ENCODE assay signal across 14 cellular contexts in genomic region chr1:2535455-2535854, GRCh38. TPM values are rescaled to one million over a fixed set of nuclear protein-coding genes. Genes with fewer than 3 reads are reported as not detected.
"Had no signal": no experiment of that assay in that cellular context is flagged by ENCODE, and none has a peak within 500 bp of the region (broad histone marks: within the 10 kb centered on the region; RNA-seq: fewer than 3 reads in every experiment).

No MANE protein-coding gene starts in this region.

- H3K9me3 ChIP-seq: pancreas, uterus had no signal

- H3K9me3 Mint-ChIP-seq: activated naive CD4-positive, alpha-beta T cell treated with anti-CD3 and anti-CD28 coated beads, Interleukin-2, amount 50 U/mL, for 72 hours; activated T-cell treated with anti-CD3 and anti-CD28 coated beads, Interleukin-2, amount 50 U/mL, for 24 hours; memory B cell had no signal

- H3K27ac ChIP-seq: pancreas, uterus had no signal

- H3K36me3 ChIP-seq: pancreas, uterus had no signal

- FAIRE-seq: pancreas had no signal

- H3K4me3 ChIP-seq: pancreas, uterus had no signal

- ATAC-seq: activated CD8-positive, alpha-beta memory T cell treated with anti-CD3 and anti-CD28 coated beads, Interleukin-2, amount 10 ng/mL, durations not matched to agents 7 days and 5 days; activated naive CD4-positive, alpha-beta T cell treated with anti-CD3 and anti-CD28 coated beads, Interleukin-2, amount 50 U/mL, for 72 hours had no signal

- DNase-seq: activated CD4-positive, alpha-beta T cell treated with anti-CD3 and anti-CD28 coated beads for 1 hour; activated CD4-positive, alpha-beta T cell treated with anti-CD3 and anti-CD28 coated beads, Interleukin-2, amount 50 U/mL, for 48 hours; activated CD8-positive, alpha-beta memory T cell treated with anti-CD3 and anti-CD28 coated beads, Interleukin-2, amount 10 ng/mL, durations not matched to agents 7 days and 5 days; activated effector memory CD4-positive, alpha-beta T cell treated with Interleukin-2 at 50 U/mL for 16 hours; activated T-cell treated with anti-CD3 and anti-CD28 coated beads, Interleukin-2, amount 50 U/mL, for 24 hours; amniotic stem cell; nephron progenitor cell; pancreas; stimulated activated CD4-positive, alpha-beta T cell treated with anti-CD3 and anti-CD28 coated beads, Interleukin-15, amount 100 ng/mL, for 24 hours; stimulated activated CD4-positive, alpha-beta T cell treated with anti-CD3 and anti-CD28 coated beads, Interleukin-4, amount 100 ng/mL, for 24 hours; uterus had no signal

- H3K36me3 Mint-ChIP-seq: activated CD8-positive, alpha-beta memory T cell treated with anti-CD3 and anti-CD28 coated beads, Interleukin-2, amount 10 ng/mL, durations not matched to agents 7 days and 5 days; activated naive CD4-positive, alpha-beta T cell treated with anti-CD3 and anti-CD28 coated beads, Interleukin-2, amount 50 U/mL, for 72 hours; brain; memory B cell had no signal

- H3K4me3 Mint-ChIP-seq: activated CD8-positive, alpha-beta memory T cell treated with anti-CD3 and anti-CD28 coated beads, Interleukin-2, amount 10 ng/mL, durations not matched to agents 7 days and 5 days; activated T-cell treated with anti-CD3 and anti-CD28 coated beads, Interleukin-2, amount 50 U/mL, for 24 hours; memory B cell had no signal

- H3K27ac Mint-ChIP-seq: activated CD8-positive, alpha-beta memory T cell treated with anti-CD3 and anti-CD28 coated beads, Interleukin-2, amount 10 ng/mL, durations not matched to agents 7 days and 5 days; activated naive CD4-positive, alpha-beta T cell treated with anti-CD3 and anti-CD28 coated beads, Interleukin-2, amount 50 U/mL, for 72 hours; activated T-cell treated with anti-CD3 and anti-CD28 coated beads, Interleukin-2, amount 50 U/mL, for 24 hours; memory B cell; nephron progenitor cell had no signal

RNA-seq across cellular contexts. Expression of gene HES5, which starts 5.4 kb away (rescaled TPM):
- total RNA-seq: activated CD8-positive, alpha-beta memory T cell treated with anti-CD3 and anti-CD28 coated beads, Interleukin-2, amount 10 ng/mL, durations not matched to agents 7 days and 5 days had no signal
